In the genomic region with DNA sequence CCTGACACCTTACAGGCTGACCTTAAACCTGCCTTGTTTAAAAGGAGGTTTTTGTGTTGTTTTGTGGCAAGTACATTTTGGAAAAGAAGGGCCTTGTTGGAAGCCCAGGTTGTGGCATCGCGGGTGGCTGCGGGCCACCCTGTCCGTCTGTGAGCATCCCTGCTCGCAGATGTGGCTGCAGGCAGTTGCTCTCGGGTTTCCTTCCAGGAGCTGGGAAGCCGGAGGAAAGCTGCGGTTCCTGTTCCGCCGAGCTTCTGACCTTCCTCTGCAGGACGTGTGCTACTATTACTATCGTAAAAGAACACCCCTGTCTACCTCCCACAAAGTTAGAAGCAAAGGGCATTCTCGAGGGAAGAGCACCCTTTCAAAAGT, we compare ENCODE assay signal across 8 cellular contexts. TPM values are rescaled to one million over a fixed set of nuclear protein-coding genes. Genes with fewer than 3 reads are reported as not detected.
DNase-seq lines count a peak whose midpoint lies in the region; ATAC-seq and TF ChIP-seq lines count a peak whose summit lies in the region.

No MANE protein-coding gene starts in this region.

- peak; percentile 7 for DNase-seq in activated naive CD4-positive, alpha-beta T cell treated with anti-CD3 and anti-CD28 coated beads for 36 hours
- DNase-seq in activated naive CD4-positive, alpha-beta T cell (lab: John Stamatoyannopoulos, UW), result no peak
- DNase-seq in RPMI7951 (ENCODE audit: low read depth), result peak; percentile 69
- no peak for DNase-seq in lung (ENCODE audit: low spot score)
- DNase-seq in NK-92 (lab: John Stamatoyannopoulos, UW; ENCODE audit: unreplicated experiment), result no peak

- peaks cover 24% of the 10 kb centered on the region for H3K4me1 Mint-ChIP-seq in activated naive CD4-positive, alpha-beta T cell treated with anti-CD3 and anti-CD28 coated beads for 36 hours (ENCODE audit: low read depth)

- peaks cover 2% of the 10 kb centered on the region for H3K9me3 Mint-ChIP-seq in activated naive CD4-positive, alpha-beta T cell treated with anti-CD3 and anti-CD28 coated beads for 36 hours

- ATAC-seq in HG02884 (IDR thresholded peaks at IDR 0.05; ENCODE audit: unreplicated experiment) (peak; percentile 10), lung (ENCODE audit: insufficient read depth, low FRiP score) (no peak)

- peak overlapping the region; percentile 70 for H3K27ac ChIP-seq in ectodermal cell (ENCODE audit: insufficient read depth, low read depth, low read length, poor library complexity, severe bottlenecking)
- peak overlapping the region; percentile 85 to 93 for H3K27ac ChIP-seq in lung (ENCODE audit: low read depth in 1 of 2, low read length in 1 of 2)
- no peak overlapping the region for H3K27ac ChIP-seq in thymus (ENCODE audit: low read depth)

- no peaks in the 10 kb centered on the region for H3K27me3 ChIP-seq in ectodermal cell (ENCODE audit: control insufficient read depth, insufficient read depth, low read length, poor library complexity, severe bottlenecking)
- H3K27me3 ChIP-seq in lung (ENCODE audit: control insufficient read depth, insufficient read depth), result no peaks in the 10 kb centered on the region
- H3K27me3 ChIP-seq in thymus (ENCODE audit: control insufficient read depth, insufficient read depth), result no peaks in the 10 kb centered on the region

- H3K27me3 Mint-ChIP-seq in activated naive CD4-positive, alpha-beta T cell treated with anti-CD3 and anti-CD28 coated beads for 36 hours (ENCODE audit: low read depth), result peaks cover 6% of the 10 kb centered on the region

- H3K4me3 Mint-ChIP-seq in activated naive CD4-positive, alpha-beta T cell treated with anti-CD3 and anti-CD28 coated beads for 36 hours, result peak overlapping the region; percentile 90

- CTCF ChIA-PET in activated naive CD4-positive, alpha-beta T cell treated with anti-CD3 and anti-CD28 coated beads for 36 hours (lab: Charles Lee), result interaction anchor here (0.6 to 1.0 kb wide), 4 partner anchors 10 to 553 kb away, joined by 3 to 4 read pairs (median 3); no protein-coding TSS in a partner anchor

- 1% methylated on average over 13 of the region's 13 CpGs for WGBS in ectodermal cell, 2 experiments
- WGBS in lung, 2 donors, result 0 to 1% methylated on average over 13 of the region's 13 CpGs
- under 1% methylated on average over 13 of the region's 13 CpGs for WGBS in thymus

- H3K4me3 ChIP-seq in ectodermal cell (ENCODE audit: insufficient read depth, low read depth, low read length), result peak overlapping the region; percentile 84
- peak overlapping the region; percentile 67 for H3K4me3 ChIP-seq in lung
- peak overlapping the region; percentile 88 for H3K4me3 ChIP-seq in thymus (ENCODE audit: low read length)

- intact Hi-C loops in activated naive CD4-positive, alpha-beta T cell treated with anti-CD3 and anti-CD28 coated beads for 36 hours (cut with micrococcal nuclease), result loop anchor here (1.0 to 2.0 kb wide), 9 partner anchors 9 to 535 kb away; a partner anchor contains a TSS

- no peak for TF ChIP-seq CTCF in lung (IDR thresholded peaks at IDR 0.05; ENCODE audit: control extremely low read depth, extremely low read depth)

- peaks cover 12% of the 10 kb centered on the region for H3K4me1 ChIP-seq in ectodermal cell (ENCODE audit: control insufficient read depth, insufficient read depth, low read length)
- H3K4me1 ChIP-seq in lung (ENCODE audit: control insufficient read depth in 2 of 2, insufficient read depth in 2 of 2, low read length in 2 of 2), result peaks cover 0 to 8% of the 10 kb centered on the region in 2 donors
- peaks cover 12% of the 10 kb centered on the region for H3K4me1 ChIP-seq in thymus (ENCODE audit: control insufficient read depth, insufficient read depth, low read length)

- H3K36me3 ChIP-seq in ectodermal cell (ENCODE audit: control insufficient read depth, insufficient read depth, low read length) (no peaks in the 10 kb centered on the region), lung (ENCODE audit: control insufficient read depth in 2 of 2, insufficient read depth in 2 of 2, low read length in 2 of 2) (peaks cover 0 to 3% of the 10 kb centered on the region in 2 donors), thymus (ENCODE audit: control insufficient read depth, insufficient read depth) (no peaks in the 10 kb centered on the region)

- peak overlapping the region; percentile 88 for H3K27ac Mint-ChIP-seq in activated naive CD4-positive, alpha-beta T cell treated with anti-CD3 and anti-CD28 coated beads for 36 hours

- H3K9me3 ChIP-seq in ectodermal cell (ENCODE audit: control insufficient read depth, low read length), result no peaks in the 10 kb centered on the region
- H3K9me3 ChIP-seq in lung (ENCODE audit: control insufficient read depth in 2 of 2, insufficient read depth in 1 of 2, low read length in 1 of 2), result no peaks in the 10 kb centered on the region
- H3K9me3 ChIP-seq in thymus (ENCODE audit: control insufficient read depth), result no peaks in the 10 kb centered on the region

- H3K36me3 Mint-ChIP-seq in activated naive CD4-positive, alpha-beta T cell treated with anti-CD3 and anti-CD28 coated beads for 36 hours (ENCODE audit: low read depth), result peaks cover 5% of the 10 kb centered on the region

RNA-seq across cellular contexts. Expression of a gene that starts 0.8 kb away (rescaled TPM):
- total RNA-seq in activated naive CD4-positive, alpha-beta T cell treated with anti-CD3 and anti-CD28 coated beads for 36 hours, result 10 to 100 TPM; 82.1 to 82.2 TPM
- total RNA-seq in RPMI7951 (2014; rRNA removed; shearing (Covaris generic)), result 162 and 180 TPM in 2 replicates
- 94.5 TPM for polyA plus RNA-seq in ectodermal cell (2013, experiment 1 of 4)
- polyA plus RNA-seq in ectodermal cell (2013, experiment 2 of 4), result 85.1 TPM
- polyA plus RNA-seq in ectodermal cell (2013, experiment 3 of 4), result 85.9 TPM
- 97.2 TPM for polyA plus RNA-seq in ectodermal cell (2013, experiment 4 of 4)
- 10 to 100 TPM; 47.0 to 90.6 TPM for total RNA-seq in lung
- polyA plus RNA-seq in lung, result 10 to 100 TPM; 59.7 to 75.6 TPM
- polyA plus RNA-seq in thymus, result 118 TPM

RNA-seq across cellular contexts. Expression of a gene that starts 53.3 kb away (rescaled TPM):
- not detected for total RNA-seq in activated naive CD4-positive, alpha-beta T cell treated with anti-CD3 and anti-CD28 coated beads for 36 hours
- not detected in 2 replicates for total RNA-seq in RPMI7951 (2014; rRNA removed; shearing (Covaris generic))
- polyA plus RNA-seq in ectodermal cell (2013, experiment 1 of 4), result not detected
- polyA plus RNA-seq in ectodermal cell (2013, experiment 2 of 4), result not detected
- polyA plus RNA-seq in ectodermal cell (2013, experiment 3 of 4), result not detected
- polyA plus RNA-seq in ectodermal cell (2013, experiment 4 of 4), result not detected
- not detected for total RNA-seq in lung
- polyA plus RNA-seq in lung, result under 1 TPM in 1 of 2 donors, not detected in 1; 0.09 TPM
- 0.09 TPM for polyA plus RNA-seq in thymus

Comparison
In these comparisons a context has a peak if more than half of its experiments do, and no peak if none do; other contexts are left out.
1. DNase-seq: peak in activated naive CD4-positive, alpha-beta T cell treated with anti-CD3 and anti-CD28 coated beads for 36 hours (single experiment) and RPMI7951 (single experiment); none in activated naive CD4-positive, alpha-beta T cell (0 of 4), lung (single experiment) and NK-92 (single experiment).
2. Peak in every context shown above with its lines, with median percentiles within 50 percentile points of each other: H3K4me3 ChIP-seq.